1 cellular context compared by ENCODE assay signal in the genomic region with DNA sequence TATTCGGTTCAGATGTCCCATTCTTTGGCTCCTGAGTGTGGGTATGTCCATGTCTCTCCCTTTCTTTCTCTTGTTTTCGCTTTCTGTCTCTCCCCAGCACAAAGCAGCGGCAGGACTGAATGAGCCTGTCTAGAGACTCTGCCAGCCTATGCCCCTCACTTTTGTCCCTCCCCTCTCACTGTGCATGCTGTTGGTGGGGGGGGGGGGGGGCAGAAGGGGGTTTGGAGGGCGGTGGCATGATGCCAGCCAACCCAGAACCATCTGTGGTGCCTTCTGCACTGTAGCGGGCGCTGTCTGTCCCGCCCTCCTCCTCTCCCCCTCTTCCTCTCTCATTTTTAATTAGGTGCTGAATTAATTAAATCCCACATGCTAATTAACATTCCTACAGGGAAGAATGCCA.
A peak's percentile ranks its signal among the peaks of the same experiment; 100 is the strongest.
TF ChIP-seq lines count a peak whose summit lies in the region.

No MANE protein-coding gene starts in this region.

TF ChIP-seq in HepG2, 621 proteins besides CTCF, POLR2A, EP300 and RAD21:
- peak; percentile 45 for TF ChIP-seq PCBP2 (optimal IDR thresholded peaks at IDR 0.05; ENCODE audit: low read depth, low read length, poor library complexity, severe bottlenecking)
- TF ChIP-seq SMAD9 (CRISPR knock-in tag; IDR thresholded peaks at IDR 0.05): no peak
